In the genomic region with DNA sequence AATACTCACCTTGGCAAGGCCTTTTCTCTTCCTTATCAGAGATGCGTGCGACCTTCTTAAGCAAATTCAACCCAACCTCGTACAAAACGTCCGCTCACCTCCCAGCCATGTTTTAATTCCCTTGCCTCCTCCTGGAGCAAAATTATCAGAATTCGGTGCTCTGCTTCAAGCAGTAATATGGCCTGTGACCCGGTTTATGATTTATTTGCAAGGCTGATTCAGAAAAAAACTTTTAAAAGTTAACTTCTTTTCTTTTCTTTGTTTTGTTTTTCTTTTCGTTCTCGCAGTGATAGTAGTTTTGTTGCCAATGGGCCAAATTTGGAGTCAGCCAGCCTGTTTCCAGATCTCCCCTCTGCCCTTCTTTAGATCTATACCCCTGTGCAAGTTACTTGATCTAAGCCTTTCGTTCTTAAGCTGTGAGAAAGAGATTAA, we compare ENCODE assay signal across 8 cellular contexts. TPM values are rescaled to one million over a fixed set of nuclear protein-coding genes. Genes with fewer than 3 reads are reported as not detected.
DNase-seq lines count a peak whose midpoint lies in the region; ATAC-seq and TF ChIP-seq lines count a peak whose summit lies in the region.

Gene PHLPP2, minus strand, starts transcription at position 382 of the 432 bp plus-strand sequence. CDS start 9,906 bp downstream, outside the sequence.

- H2BK5ac ChIP-seq in IMR-90 (ENCODE audit: low read depth, low read length, poor library complexity, severe bottlenecking), result no peak within 1 kb of the TSS

- no peak within 1 kb of the TSS for H3K18ac ChIP-seq in IMR-90 (ENCODE audit: low read depth, low read length)

- no peak within 1 kb of the TSS for H4K5ac ChIP-seq in IMR-90 (ENCODE audit: low read depth, low read length)

- H4K20me1 ChIP-seq in IMR-90 (ENCODE audit: insufficient read depth, low read length), result peaks cover 8% of the 10 kb centered on the region

- H3K23ac ChIP-seq in IMR-90 (ENCODE audit: low read depth, low read length), result no peak within 1 kb of the TSS

- H3K27ac ChIP-seq in IMR-90 (ENCODE audit: insufficient read depth, low read length), result peak within 1 kb of the TSS; percentile 63; the same call in 1 of the 2 replicates

- dilution Hi-C loops in IMR-90 (cut with HindIII; ENCODE audit: low sequenced_read_pairs, unreplicated experiment), result no loop called here

- no peak within 1 kb of the TSS for H2AK9ac ChIP-seq in IMR-90 (replicated peaks; ENCODE audit: low read depth, low read length, poor library complexity)

- no TSS peak for BruUV-seq in IMR-90 (replicated peaks; lab: Mats Ljungman, UMichigan)

- no CpG with 5 or more reads among the region's 10 CpGs for WGBS in IMR-90 (ENCODE audit: extremely low coverage in 2 of 2, insufficient read length in 1 of 2), 2 experiments

- H3K56ac ChIP-seq in IMR-90 (ENCODE audit: extremely low read depth, insufficient read depth, low read length), result no peak within 1 kb of the TSS

- H4K91ac ChIP-seq in IMR-90 (ENCODE audit: insufficient read depth, low read depth, low read length), result no peak within 1 kb of the TSS

- intact Hi-C loops in IMR-90 (cut with micrococcal nuclease) (no loop called here), posterior cingulate gyrus (cut with DNase I) (no loop called here)

- TF ChIP-seq POLR2A in IMR-90 (IDR thresholded peaks at IDR 0.05; ENCODE audit: low read depth, low read length), result no peak

- POLR2A ChIA-PET in IMR-90 (lab: Charles Lee; ENCODE audit: unreplicated experiment), result no interaction called here

- H2BK120ac ChIP-seq in IMR-90 (ENCODE audit: low read depth, low read length), result no peak within 1 kb of the TSS

- no peaks in the 10 kb centered on the region; the same call in 1 of the 2 replicates for H3K9me1 ChIP-seq in IMR-90 (ENCODE audit: insufficient read depth, low read length)

- peak within 1 kb of the TSS; percentile 97 for H2AFZ ChIP-seq in IMR-90 (replicated peaks; ENCODE audit: low read length, poor library complexity)

- H3K36me3 ChIP-seq in IMR-90 (ENCODE audit: control insufficient read depth, insufficient read depth, low read length) (no peaks in the 10 kb centered on the region), mucosa of stomach (ENCODE audit: control insufficient read depth, insufficient read depth, low read length) (no peaks in the 10 kb centered on the region)

- H3K79me1 ChIP-seq in IMR-90 (ENCODE audit: low read depth in 1 of 2, low read length in 2 of 2), result peaks cover 5 to 23% of the 10 kb centered on the region in 2 experiments; a peak in 2 of 4 replicates

- no peaks in the 10 kb centered on the region for H3K27me3 ChIP-seq in IMR-90 (ENCODE audit: control insufficient read depth, insufficient read depth, low read length)
- no peaks in the 10 kb centered on the region for H3K27me3 ChIP-seq in mucosa of stomach (ENCODE audit: control insufficient read depth, insufficient read depth, low read length)

- no peak for TF ChIP-seq RAD21 in IMR-90 (IDR thresholded peaks at IDR 0.05; ENCODE audit: low read length)

- H2BK15ac ChIP-seq in IMR-90 (ENCODE audit: low read depth, low read length), result no peak within 1 kb of the TSS

- H3K4me3 ChIP-seq in IMR-90 (ENCODE audit: insufficient read depth, low read depth, low read length) (peak within 1 kb of the TSS; percentile 86), choroid plexus epithelial cell (ENCODE audit: low read depth, low read length) (peak within 1 kb of the TSS; percentile 82), mucosa of stomach (ENCODE audit: low read length) (peak within 1 kb of the TSS; percentile 43)

- H3K4ac ChIP-seq in IMR-90 (ENCODE audit: low read depth, low read length), result no peak within 1 kb of the TSS

- no peaks in the 10 kb centered on the region for H3K9me3 ChIP-seq in IMR-90 (ENCODE audit: control insufficient read depth, insufficient read depth, low read length)
- no peaks in the 10 kb centered on the region for H3K9me3 ChIP-seq in mucosa of stomach (ENCODE audit: control insufficient read depth, low read length)

- ATAC-seq in IMR-90 (ENCODE audit: low read depth), result no peak
- ATAC-seq in HG02623 (IDR thresholded peaks at IDR 0.05; ENCODE audit: unreplicated experiment), result no peak
- no peak for ATAC-seq in HG02678 (IDR thresholded peaks at IDR 0.05; ENCODE audit: unreplicated experiment)

- no peak within 1 kb of the TSS for H4K8ac ChIP-seq in IMR-90 (ENCODE audit: low read depth in 2 of 2, low read length in 2 of 2)

- H3K4me1 ChIP-seq in IMR-90 (ENCODE audit: control insufficient read depth, insufficient read depth, low read length) (peaks cover 5% of the 10 kb centered on the region), mucosa of stomach (ENCODE audit: control insufficient read depth, insufficient read depth, low read length) (peaks cover 4% of the 10 kb centered on the region)

- no peak within 1 kb of the TSS for H3K14ac ChIP-seq in IMR-90 (replicated peaks; ENCODE audit: low read depth, low read length)

- in situ Hi-C loops in IMR-90 (cut with MboI; ENCODE audit: low sequenced_read_pairs), result no loop called here

- peak within 1 kb of the TSS; percentile 2; the same call in 1 of the 2 replicates for H3K9ac ChIP-seq in IMR-90 (ENCODE audit: low read depth, low read length)
- H3K9ac ChIP-seq in mucosa of stomach (ENCODE audit: low read length), result peak within 1 kb of the TSS; percentile 45

- H2BK20ac ChIP-seq in IMR-90 (ENCODE audit: low read depth, low read length), result no peak within 1 kb of the TSS

- H3K4me2 ChIP-seq in IMR-90 (ENCODE audit: low read depth, low read length), result peak within 1 kb of the TSS; percentile 89

- TF ChIP-seq CTCF in IMR-90 (conservative IDR thresholded peaks at IDR 0.05; ENCODE audit: low read depth, low read length), result no peak
- no peak for TF ChIP-seq CTCF in choroid plexus epithelial cell (conservative IDR thresholded peaks at IDR 0.05; ENCODE audit: low read depth, low read length)

- CTCF ChIA-PET in IMR-90 (lab: Yijun Ruan, JAX), result no interaction called here

- no peak for DNase-seq in A172 (ENCODE audit: low spot score)
- peak; percentile 10 for DNase-seq in IMR-90
- DNase-seq in choroid plexus epithelial cell (ENCODE audit: low read depth), result no peak
- no peak for DNase-seq in activated CD4-positive, alpha-beta T cell treated with anti-CD3 and anti-CD28 coated beads, Interleukin-2, amount 50 U/mL, for 48 hours
- no peak for DNase-seq in posterior cingulate gyrus

- H2AK5ac ChIP-seq in IMR-90 (ENCODE audit: low read depth, low read length), result no peak within 1 kb of the TSS

TF ChIP-seq in IMR-90, 13 proteins besides CTCF, POLR2A, EP300 and RAD21:
- TF ChIP-seq CEBPB (IDR thresholded peaks at IDR 0.05; ENCODE audit: low read depth, low read length) (no peak), FOS (IDR thresholded peaks at IDR 0.05; ENCODE audit: low read depth, low read length) (no peak), MAZ (IDR thresholded peaks at IDR 0.05; ENCODE audit: borderline replicate concordance, low read depth, low read length) (no peak), BHLHE40 (IDR thresholded peaks at IDR 0.05; ENCODE audit: low read depth, low read length) (no peak), CHD1 (IDR thresholded peaks at IDR 0.05; ENCODE audit: low read depth, low read length) (no peak)
- TF ChIP-seq, protein P1, sequence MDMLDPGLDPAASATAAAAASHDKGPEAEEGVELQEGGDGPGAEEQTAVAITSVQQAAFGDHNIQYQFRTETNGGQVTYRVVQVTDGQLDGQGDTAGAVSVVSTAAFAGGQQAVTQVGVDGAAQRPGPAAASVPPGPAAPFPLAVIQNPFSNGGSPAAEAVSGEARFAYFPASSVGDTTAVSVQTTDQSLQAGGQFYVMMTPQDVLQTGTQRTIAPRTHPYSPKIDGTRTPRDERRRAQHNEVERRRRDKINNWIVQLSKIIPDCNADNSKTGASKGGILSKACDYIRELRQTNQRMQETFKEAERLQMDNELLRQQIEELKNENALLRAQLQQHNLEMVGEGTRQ (IDR thresholded peaks at IDR 0.05; ENCODE audit: low read depth, low read length), result no peak
- TF ChIP-seq, protein P2, sequence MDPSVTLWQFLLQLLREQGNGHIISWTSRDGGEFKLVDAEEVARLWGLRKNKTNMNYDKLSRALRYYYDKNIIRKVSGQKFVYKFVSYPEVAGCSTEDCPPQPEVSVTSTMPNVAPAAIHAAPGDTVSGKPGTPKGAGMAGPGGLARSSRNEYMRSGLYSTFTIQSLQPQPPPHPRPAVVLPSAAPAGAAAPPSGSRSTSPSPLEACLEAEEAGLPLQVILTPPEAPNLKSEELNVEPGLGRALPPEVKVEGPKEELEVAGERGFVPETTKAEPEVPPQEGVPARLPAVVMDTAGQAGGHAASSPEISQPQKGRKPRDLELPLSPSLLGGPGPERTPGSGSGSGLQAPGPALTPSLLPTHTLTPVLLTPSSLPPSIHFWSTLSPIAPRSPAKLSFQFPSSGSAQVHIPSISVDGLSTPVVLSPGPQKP (IDR thresholded peaks at IDR 0.05; ENCODE audit: borderline replicate concordance, low read depth, low read length), result no peak
TF ChIP-seq in IMR-90: peak in this region for 0.

RNA-seq across cellular contexts. Expression of gene PHLPP2, which starts in this region (rescaled TPM):
- total RNA-seq in A172 (2014; rRNA removed; shearing (Covaris generic)), result 14.2 and 14.6 TPM in 2 replicates
- total RNA-seq in IMR-90 (2012; rRNA removed), result 9.2 and 10.2 TPM in 2 replicates
- 5.8 and 6.8 TPM in 2 replicates for polyA plus RNA-seq in IMR-90 (2012; rRNA removed)
- 2.2 and 2.6 TPM in 2 replicates for polyA plus RNA-seq in IMR-90 (2012; cell fraction: cytosol; rRNA removed)
- 9.2 and 17.4 TPM in 2 replicates for polyA plus RNA-seq in IMR-90 (2012; cell fraction: nucleus; rRNA removed; ENCODE audit: low replicate concordance)
